ENCODE assay signal across 1 cellular context in genomic region chr5:122774861-122775712, GRCh38.
A peak's percentile ranks its signal among the peaks of the same experiment; 100 is the strongest.
TF ChIP-seq lines count a peak whose summit lies in the region.

Gene SNX2 (plus strand): TSS chr5:122775080. CDS start chr5:122775104, 24 bp downstream.

TF ChIP-seq in K562, 482 proteins besides CTCF, POLR2A, EP300 and RAD21 (continued from another document and continues in another):
- TF ChIP-seq, protein P1, sequence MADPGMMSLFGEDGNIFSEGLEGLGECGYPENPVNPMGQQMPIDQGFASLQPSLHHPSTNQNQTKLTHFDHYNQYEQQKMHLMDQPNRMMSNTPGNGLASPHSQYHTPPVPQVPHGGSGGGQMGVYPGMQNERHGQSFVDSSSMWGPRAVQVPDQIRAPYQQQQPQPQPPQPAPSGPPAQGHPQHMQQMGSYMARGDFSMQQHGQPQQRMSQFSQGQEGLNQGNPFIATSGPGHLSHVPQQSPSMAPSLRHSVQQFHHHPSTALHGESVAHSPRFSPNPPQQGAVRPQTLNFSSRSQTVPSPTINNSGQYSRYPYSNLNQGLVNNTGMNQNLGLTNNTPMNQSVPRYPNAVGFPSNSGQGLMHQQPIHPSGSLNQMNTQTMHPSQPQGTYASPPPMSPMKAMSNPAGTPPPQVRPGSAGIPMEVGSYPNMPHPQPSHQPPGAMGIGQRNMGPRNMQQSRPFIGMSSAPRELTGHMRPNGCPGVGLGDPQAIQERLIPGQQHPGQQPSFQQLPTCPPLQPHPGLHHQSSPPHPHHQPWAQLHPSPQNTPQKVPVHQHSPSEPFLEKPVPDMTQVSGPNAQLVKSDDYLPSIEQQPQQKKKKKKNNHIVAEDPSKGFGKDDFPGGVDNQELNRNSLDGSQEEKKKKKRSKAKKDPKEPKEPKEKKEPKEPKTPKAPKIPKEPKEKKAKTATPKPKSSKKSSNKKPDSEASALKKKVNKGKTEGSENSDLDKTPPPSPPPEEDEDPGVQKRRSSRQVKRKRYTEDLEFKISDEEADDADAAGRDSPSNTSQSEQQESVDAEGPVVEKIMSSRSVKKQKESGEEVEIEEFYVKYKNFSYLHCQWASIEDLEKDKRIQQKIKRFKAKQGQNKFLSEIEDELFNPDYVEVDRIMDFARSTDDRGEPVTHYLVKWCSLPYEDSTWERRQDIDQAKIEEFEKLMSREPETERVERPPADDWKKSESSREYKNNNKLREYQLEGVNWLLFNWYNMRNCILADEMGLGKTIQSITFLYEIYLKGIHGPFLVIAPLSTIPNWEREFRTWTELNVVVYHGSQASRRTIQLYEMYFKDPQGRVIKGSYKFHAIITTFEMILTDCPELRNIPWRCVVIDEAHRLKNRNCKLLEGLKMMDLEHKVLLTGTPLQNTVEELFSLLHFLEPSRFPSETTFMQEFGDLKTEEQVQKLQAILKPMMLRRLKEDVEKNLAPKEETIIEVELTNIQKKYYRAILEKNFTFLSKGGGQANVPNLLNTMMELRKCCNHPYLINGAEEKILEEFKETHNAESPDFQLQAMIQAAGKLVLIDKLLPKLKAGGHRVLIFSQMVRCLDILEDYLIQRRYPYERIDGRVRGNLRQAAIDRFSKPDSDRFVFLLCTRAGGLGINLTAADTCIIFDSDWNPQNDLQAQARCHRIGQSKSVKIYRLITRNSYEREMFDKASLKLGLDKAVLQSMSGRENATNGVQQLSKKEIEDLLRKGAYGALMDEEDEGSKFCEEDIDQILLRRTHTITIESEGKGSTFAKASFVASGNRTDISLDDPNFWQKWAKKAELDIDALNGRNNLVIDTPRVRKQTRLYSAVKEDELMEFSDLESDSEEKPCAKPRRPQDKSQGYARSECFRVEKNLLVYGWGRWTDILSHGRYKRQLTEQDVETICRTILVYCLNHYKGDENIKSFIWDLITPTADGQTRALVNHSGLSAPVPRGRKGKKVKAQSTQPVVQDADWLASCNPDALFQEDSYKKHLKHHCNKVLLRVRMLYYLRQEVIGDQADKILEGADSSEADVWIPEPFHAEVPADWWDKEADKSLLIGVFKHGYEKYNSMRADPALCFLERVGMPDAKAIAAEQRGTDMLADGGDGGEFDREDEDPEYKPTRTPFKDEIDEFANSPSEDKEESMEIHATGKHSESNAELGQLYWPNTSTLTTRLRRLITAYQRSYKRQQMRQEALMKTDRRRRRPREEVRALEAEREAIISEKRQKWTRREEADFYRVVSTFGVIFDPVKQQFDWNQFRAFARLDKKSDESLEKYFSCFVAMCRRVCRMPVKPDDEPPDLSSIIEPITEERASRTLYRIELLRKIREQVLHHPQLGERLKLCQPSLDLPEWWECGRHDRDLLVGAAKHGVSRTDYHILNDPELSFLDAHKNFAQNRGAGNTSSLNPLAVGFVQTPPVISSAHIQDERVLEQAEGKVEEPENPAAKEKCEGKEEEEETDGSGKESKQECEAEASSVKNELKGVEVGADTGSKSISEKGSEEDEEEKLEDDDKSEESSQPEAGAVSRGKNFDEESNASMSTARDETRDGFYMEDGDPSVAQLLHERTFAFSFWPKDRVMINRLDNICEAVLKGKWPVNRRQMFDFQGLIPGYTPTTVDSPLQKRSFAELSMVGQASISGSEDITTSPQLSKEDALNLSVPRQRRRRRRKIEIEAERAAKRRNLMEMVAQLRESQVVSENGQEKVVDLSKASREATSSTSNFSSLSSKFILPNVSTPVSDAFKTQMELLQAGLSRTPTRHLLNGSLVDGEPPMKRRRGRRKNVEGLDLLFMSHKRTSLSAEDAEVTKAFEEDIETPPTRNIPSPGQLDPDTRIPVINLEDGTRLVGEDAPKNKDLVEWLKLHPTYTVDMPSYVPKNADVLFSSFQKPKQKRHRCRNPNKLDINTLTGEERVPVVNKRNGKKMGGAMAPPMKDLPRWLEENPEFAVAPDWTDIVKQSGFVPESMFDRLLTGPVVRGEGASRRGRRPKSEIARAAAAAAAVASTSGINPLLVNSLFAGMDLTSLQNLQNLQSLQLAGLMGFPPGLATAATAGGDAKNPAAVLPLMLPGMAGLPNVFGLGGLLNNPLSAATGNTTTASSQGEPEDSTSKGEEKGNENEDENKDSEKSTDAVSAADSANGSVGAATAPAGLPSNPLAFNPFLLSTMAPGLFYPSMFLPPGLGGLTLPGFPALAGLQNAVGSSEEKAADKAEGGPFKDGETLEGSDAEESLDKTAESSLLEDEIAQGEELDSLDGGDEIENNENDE (IDR thresholded peaks at IDR 0.05; ENCODE audit: low read depth, low read length), result no peak
- TF ChIP-seq CBX1 (IDR thresholded peaks at IDR 0.05; ENCODE audit: low read depth) (peak; percentile 57), ZC3H4 (CRISPR knock-in tag; IDR thresholded peaks at IDR 0.05; ENCODE audit: borderline replicate concordance) (0 out of 2 replicates have a peak, but pooled peaks have one; percentile 28), POLR2G (IDR thresholded peaks at IDR 0.05; ENCODE audit: low read depth, low read length) (peak; percentile 91), SMARCE1 (IDR thresholded peaks at IDR 0.05) (peak; percentile 22; the same call in 1 of the 2 replicates), MEF2D (tag; conservative IDR thresholded peaks at IDR 0.05; ENCODE audit: low read depth) (no peak), ZNF263 (CRISPR knock-in tag; IDR thresholded peaks at IDR 0.05; ENCODE audit: borderline replicate concordance) (peak; percentile 74), SIX5 (IDR thresholded peaks at IDR 0.05; ENCODE audit: borderline replicate concordance in 1 of 2, insufficient read depth in 1 of 2, low read depth in 1 of 2, low read length in 2 of 2) (no peak), USF2 (CRISPR knock-in tag; IDR thresholded peaks at IDR 0.05) (peak; percentile 91), POLR2H (tag; IDR thresholded peaks at IDR 0.05; ENCODE audit: low read depth) (no peak), ZEB2 (IDR thresholded peaks at IDR 0.05) (peak; percentile 72), RBBP5 (IDR thresholded peaks at IDR 0.05; ENCODE audit: borderline replicate concordance, insufficient read depth, low read length, poor library complexity, severe bottlenecking) (peak; percentile 90), SP2 (IDR thresholded peaks at IDR 0.05; ENCODE audit: extremely low read depth, low read depth, low read length, poor library complexity, severe bottlenecking) (no peak), XRCC3 (IDR thresholded peaks at IDR 0.05) (no peak), CXXC5 (CRISPR knock-in tag; IDR thresholded peaks at IDR 0.05) (peak; percentile 93), ZNF511 (CRISPR knock-in tag; IDR thresholded peaks at IDR 0.05) (0 out of 2 replicates have a peak, but pooled peaks have one; percentile 33), NR0B1 (IDR thresholded peaks at IDR 0.05; ENCODE audit: partially characterized antibody) (no peak), ZSCAN29 (IDR thresholded peaks at IDR 0.05) (no peak)
- TF ChIP-seq, protein P2, sequence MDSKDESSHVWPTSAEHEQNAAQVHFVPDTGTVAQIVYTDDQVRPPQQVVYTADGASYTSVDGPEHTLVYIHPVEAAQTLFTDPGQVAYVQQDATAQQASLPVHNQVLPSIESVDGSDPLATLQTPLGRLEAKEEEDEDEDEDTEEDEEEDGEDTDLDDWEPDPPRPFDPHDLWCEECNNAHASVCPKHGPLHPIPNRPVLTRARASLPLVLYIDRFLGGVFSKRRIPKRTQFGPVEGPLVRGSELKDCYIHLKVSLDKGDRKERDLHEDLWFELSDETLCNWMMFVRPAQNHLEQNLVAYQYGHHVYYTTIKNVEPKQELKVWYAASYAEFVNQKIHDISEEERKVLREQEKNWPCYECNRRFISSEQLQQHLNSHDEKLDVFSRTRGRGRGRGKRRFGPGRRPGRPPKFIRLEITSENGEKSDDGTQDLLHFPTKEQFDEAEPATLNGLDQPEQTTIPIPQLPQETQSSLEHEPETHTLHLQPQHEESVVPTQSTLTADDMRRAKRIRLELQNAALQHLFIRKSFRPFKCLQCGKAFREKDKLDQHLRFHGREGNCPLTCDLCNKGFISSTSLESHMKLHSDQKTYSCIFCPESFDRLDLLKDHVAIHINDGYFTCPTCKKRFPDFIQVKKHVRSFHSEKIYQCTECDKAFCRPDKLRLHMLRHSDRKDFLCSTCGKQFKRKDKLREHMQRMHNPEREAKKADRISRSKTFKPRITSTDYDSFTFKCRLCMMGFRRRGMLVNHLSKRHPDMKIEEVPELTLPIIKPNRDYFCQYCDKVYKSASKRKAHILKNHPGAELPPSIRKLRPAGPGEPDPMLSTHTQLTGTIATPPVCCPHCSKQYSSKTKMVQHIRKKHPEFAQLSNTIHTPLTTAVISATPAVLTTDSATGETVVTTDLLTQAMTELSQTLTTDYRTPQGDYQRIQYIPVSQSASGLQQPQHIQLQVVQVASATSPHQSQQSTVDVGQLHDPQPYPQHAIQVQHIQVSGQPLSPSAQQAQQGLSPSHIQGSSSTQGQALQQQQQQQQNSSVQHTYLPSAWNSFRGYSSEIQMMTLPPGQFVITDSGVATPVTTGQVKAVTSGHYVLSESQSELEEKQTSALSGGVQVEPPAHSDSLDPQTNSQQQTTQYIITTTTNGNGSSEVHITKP (IDR thresholded peaks at IDR 0.05; ENCODE audit: partially characterized antibody), result peak; percentile 81
- TF ChIP-seq, protein P3, sequence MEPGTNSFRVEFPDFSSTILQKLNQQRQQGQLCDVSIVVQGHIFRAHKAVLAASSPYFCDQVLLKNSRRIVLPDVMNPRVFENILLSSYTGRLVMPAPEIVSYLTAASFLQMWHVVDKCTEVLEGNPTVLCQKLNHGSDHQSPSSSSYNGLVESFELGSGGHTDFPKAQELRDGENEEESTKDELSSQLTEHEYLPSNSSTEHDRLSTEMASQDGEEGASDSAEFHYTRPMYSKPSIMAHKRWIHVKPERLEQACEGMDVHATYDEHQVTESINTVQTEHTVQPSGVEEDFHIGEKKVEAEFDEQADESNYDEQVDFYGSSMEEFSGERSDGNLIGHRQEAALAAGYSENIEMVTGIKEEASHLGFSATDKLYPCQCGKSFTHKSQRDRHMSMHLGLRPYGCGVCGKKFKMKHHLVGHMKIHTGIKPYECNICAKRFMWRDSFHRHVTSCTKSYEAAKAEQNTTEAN (CRISPR knock-in tag; IDR thresholded peaks at IDR 0.05), result no peak
- TF ChIP-seq, protein P4, sequence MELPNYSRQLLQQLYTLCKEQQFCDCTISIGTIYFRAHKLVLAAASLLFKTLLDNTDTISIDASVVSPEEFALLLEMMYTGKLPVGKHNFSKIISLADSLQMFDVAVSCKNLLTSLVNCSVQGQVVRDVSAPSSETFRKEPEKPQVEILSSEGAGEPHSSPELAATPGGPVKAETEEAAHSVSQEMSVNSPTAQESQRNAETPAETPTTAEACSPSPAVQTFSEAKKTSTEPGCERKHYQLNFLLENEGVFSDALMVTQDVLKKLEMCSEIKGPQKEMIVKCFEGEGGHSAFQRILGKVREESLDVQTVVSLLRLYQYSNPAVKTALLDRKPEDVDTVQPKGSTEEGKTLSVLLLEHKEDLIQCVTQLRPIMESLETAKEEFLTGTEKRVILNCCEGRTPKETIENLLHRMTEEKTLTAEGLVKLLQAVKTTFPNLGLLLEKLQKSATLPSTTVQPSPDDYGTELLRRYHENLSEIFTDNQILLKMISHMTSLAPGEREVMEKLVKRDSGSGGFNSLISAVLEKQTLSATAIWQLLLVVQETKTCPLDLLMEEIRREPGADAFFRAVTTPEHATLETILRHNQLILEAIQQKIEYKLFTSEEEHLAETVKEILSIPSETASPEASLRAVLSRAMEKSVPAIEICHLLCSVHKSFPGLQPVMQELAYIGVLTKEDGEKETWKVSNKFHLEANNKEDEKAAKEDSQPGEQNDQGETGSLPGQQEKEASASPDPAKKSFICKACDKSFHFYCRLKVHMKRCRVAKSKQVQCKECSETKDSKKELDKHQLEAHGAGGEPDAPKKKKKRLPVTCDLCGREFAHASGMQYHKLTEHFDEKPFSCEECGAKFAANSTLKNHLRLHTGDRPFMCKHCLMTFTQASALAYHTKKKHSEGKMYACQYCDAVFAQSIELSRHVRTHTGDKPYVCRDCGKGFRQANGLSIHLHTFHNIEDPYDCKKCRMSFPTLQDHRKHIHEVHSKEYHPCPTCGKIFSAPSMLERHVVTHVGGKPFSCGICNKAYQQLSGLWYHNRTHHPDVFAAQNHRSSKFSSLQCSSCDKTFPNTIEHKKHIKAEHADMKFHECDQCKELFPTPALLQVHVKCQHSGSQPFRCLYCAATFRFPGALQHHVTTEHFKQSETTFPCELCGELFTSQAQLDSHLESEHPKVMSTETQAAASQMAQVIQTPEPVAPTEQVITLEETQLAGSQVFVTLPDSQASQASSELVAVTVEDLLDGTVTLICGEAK (IDR thresholded peaks at IDR 0.05), result no peak
- TF ChIP-seq, protein P4 (CRISPR knock-in tag; IDR thresholded peaks at IDR 0.05), result no peak
